ENCODE assay signal across 1 cellular context in the genomic region with DNA sequence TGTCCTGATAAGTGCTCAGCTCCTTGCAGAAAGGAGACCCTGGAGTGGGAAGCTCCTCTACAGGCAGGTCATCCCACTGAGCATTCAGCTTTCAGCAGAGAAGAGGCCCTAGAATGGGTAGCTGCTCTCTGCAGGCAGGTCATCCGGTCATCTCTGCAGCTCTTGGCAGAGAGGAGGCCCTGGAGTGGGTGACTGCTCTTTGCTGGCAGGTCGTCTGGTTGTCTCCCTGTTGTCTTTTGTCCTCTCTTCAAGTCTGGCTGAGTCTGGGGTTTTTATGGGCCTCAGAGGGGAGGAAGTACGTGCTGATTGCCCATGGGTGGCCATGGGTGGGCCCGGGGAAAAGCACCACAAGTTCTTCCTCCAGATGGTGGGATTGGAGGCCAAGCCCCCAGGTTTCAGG.
TF ChIP-seq lines count a peak whose summit lies in the region.

No MANE protein-coding gene starts in this region.

TF ChIP-seq in IMR-90, 13 proteins besides CTCF, POLR2A, EP300 and RAD21 (continued from another document):
- TF ChIP-seq ELK1 (IDR thresholded peaks at IDR 0.05; ENCODE audit: borderline replicate concordance, low read depth, low read length) (no peak), CEBPB (IDR thresholded peaks at IDR 0.05; ENCODE audit: low read depth, low read length) (no peak), CHD1 (IDR thresholded peaks at IDR 0.05; ENCODE audit: low read depth, low read length) (no peak), FOS (IDR thresholded peaks at IDR 0.05; ENCODE audit: low read depth, low read length) (no peak), MAFK (IDR thresholded peaks at IDR 0.05; ENCODE audit: low read depth, low read length) (no peak), SMC3 (IDR thresholded peaks at IDR 0.05; ENCODE audit: low read depth, low read length) (no peak), RFX5 (IDR thresholded peaks at IDR 0.05; ENCODE audit: low read depth, low read length) (no peak), MXI1 (IDR thresholded peaks at IDR 0.05; ENCODE audit: borderline replicate concordance, low read depth, low read length) (no peak), USF2 (IDR thresholded peaks at IDR 0.05; ENCODE audit: low read depth, low read length) (no peak), MAZ (IDR thresholded peaks at IDR 0.05; ENCODE audit: borderline replicate concordance, low read depth, low read length) (no peak), BHLHE40 (IDR thresholded peaks at IDR 0.05; ENCODE audit: low read depth, low read length) (no peak)
